Comparison of ENCODE assay signal across 1 cellular context in the genomic region with DNA sequence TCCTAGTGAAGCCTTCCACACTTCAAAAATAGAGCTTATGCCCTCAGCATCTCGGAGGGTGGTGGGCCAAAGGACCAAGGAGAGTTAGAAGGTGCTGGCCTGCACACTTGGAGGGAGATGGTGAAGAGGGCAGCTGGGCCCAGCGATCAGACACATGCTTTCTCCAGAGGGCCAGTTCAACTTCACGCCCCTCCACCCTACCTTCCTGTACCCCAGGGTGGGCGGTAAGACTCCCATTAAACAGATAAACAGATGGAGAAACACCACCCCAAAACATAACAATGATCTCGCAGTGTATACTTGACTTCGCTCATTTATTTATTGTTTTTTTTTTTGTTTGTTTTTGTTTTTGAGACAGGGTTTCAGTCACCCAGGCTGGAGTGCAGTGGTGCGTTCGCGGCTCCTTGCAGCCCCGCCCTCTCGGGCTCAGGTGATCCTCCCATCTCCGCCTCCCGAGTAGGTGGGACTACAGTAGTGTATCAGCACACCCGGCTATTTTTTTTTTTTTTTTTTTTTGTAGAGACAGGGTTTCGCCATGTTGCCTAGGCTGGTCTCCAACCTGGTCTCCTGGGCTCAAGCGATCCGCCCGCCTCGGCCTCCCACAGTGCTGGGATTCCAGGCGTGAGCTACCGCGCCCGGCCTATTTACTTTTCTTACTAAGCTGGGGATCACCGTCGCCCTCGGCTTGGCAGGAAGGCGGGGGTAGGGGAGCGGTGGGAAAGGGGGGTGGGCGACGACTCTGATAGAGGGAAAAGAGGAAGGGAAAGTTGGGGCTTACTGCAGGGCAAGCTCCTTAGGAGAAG.
TF ChIP-seq lines count a peak whose summit lies in the region.

No MANE protein-coding gene starts in this region.

TF ChIP-seq in HepG2, 621 proteins besides CTCF, POLR2A, EP300 and RAD21 (continues in another document):
- no peak for TF ChIP-seq FLYWCH1 (CRISPR knock-in tag; IDR thresholded peaks at IDR 0.05)
- 0 out of 2 replicates have a peak, but pooled peaks have one; percentile 29 for TF ChIP-seq ZNF605 (CRISPR knock-in tag; IDR thresholded peaks at IDR 0.05)
- no peak for TF ChIP-seq ZNF253 (CRISPR knock-in tag; IDR thresholded peaks at IDR 0.05; ENCODE audit: borderline replicate concordance)
- TF ChIP-seq, protein P1, sequence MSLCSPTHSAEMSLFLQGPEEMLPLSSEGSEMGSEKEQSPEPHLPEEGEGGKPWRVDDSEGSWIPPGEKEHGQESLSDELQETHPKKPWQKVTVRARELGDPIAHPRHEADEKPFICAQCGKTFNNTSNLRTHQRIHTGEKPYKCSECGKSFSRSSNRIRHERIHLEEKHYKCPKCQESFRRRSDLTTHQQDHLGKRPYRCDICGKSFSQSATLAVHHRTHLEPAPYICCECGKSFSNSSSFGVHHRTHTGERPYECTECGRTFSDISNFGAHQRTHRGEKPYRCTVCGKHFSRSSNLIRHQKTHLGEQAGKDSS (CRISPR knock-in tag; IDR thresholded peaks at IDR 0.05; ENCODE audit: borderline replicate concordance, low read depth), result no peak
- no peak for TF ChIP-seq XBP1 (CRISPR knock-in tag; IDR thresholded peaks at IDR 0.05)
- TF ChIP-seq HES4 (CRISPR knock-in tag; IDR thresholded peaks at IDR 0.05; ENCODE audit: borderline replicate concordance), result no peak
- no peak for TF ChIP-seq RBFOX2 (IDR thresholded peaks at IDR 0.05; ENCODE audit: low read depth, low read length)
- TF ChIP-seq ZFP36L1 (CRISPR knock-in tag; IDR thresholded peaks at IDR 0.05), result no peak
- TF ChIP-seq, protein P2, sequence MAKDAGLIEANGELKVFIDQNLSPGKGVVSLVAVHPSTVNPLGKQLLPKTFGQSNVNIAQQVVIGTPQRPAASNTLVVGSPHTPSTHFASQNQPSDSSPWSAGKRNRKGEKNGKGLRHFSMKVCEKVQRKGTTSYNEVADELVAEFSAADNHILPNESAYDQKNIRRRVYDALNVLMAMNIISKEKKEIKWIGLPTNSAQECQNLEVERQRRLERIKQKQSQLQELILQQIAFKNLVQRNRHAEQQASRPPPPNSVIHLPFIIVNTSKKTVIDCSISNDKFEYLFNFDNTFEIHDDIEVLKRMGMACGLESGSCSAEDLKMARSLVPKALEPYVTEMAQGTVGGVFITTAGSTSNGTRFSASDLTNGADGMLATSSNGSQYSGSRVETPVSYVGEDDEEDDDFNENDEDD (CRISPR knock-in tag; IDR thresholded peaks at IDR 0.05; ENCODE audit: borderline replicate concordance), result no peak
- TF ChIP-seq, protein P3, sequence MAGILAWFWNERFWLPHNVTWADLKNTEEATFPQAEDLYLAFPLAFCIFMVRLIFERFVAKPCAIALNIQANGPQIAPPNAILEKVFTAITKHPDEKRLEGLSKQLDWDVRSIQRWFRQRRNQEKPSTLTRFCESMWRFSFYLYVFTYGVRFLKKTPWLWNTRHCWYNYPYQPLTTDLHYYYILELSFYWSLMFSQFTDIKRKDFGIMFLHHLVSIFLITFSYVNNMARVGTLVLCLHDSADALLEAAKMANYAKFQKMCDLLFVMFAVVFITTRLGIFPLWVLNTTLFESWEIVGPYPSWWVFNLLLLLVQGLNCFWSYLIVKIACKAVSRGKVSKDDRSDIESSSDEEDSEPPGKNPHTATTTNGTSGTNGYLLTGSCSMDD (CRISPR knock-in tag; IDR thresholded peaks at IDR 0.05), result no peak
- TF ChIP-seq POLR2AphosphoS5 (IDR thresholded peaks at IDR 0.05; ENCODE audit: low read depth, low read length), result 0 out of 2 replicates have a peak, but pooled peaks have one; percentile 15
- peak; percentile 0 for TF ChIP-seq ASH2L (IDR thresholded peaks at IDR 0.05; ENCODE audit: insufficient read length, low read depth, low read length)
- TF ChIP-seq ZNF747 (CRISPR knock-in tag; IDR thresholded peaks at IDR 0.05; ENCODE audit: borderline replicate concordance), result no peak
- TF ChIP-seq, protein P4, sequence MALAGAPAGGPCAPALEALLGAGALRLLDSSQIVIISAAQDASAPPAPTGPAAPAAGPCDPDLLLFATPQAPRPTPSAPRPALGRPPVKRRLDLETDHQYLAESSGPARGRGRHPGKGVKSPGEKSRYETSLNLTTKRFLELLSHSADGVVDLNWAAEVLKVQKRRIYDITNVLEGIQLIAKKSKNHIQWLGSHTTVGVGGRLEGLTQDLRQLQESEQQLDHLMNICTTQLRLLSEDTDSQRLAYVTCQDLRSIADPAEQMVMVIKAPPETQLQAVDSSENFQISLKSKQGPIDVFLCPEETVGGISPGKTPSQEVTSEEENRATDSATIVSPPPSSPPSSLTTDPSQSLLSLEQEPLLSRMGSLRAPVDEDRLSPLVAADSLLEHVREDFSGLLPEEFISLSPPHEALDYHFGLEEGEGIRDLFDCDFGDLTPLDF (CRISPR knock-in tag; IDR thresholded peaks at IDR 0.05), result 0 out of 2 replicates have a peak, but pooled peaks have one; percentile 33
- TF ChIP-seq, protein P5, sequence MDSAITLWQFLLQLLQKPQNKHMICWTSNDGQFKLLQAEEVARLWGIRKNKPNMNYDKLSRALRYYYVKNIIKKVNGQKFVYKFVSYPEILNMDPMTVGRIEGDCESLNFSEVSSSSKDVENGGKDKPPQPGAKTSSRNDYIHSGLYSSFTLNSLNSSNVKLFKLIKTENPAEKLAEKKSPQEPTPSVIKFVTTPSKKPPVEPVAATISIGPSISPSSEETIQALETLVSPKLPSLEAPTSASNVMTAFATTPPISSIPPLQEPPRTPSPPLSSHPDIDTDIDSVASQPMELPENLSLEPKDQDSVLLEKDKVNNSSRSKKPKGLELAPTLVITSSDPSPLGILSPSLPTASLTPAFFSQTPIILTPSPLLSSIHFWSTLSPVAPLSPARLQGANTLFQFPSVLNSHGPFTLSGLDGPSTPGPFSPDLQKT (CRISPR knock-in tag; IDR thresholded peaks at IDR 0.05; ENCODE audit: borderline replicate concordance), result no peak
- TF ChIP-seq, protein P6, sequence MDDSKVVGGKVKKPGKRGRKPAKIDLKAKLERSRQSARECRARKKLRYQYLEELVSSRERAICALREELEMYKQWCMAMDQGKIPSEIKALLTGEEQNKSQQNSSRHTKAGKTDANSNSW (CRISPR knock-in tag; IDR thresholded peaks at IDR 0.05; ENCODE audit: borderline replicate concordance), result no peak
- no peak for TF ChIP-seq ZNF17 (CRISPR knock-in tag; IDR thresholded peaks at IDR 0.05)
- 0 out of 2 replicates have a peak, but pooled peaks have one; percentile 30 for TF ChIP-seq KDM5A (IDR thresholded peaks at IDR 0.05; ENCODE audit: borderline replicate concordance, low read length)
- TF ChIP-seq FOXA3 (CRISPR knock-in tag; IDR thresholded peaks at IDR 0.05), result peak; percentile 22; the same call in 1 of the 2 replicates
- peak; percentile 32; the same call in 1 of the 2 replicates for TF ChIP-seq ZBTB7A (CRISPR knock-in tag; IDR thresholded peaks at IDR 0.05)
- no peak for TF ChIP-seq FOXA1 (IDR thresholded peaks at IDR 0.05)
- TF ChIP-seq FOXA1 (CRISPR knock-in tag; IDR thresholded peaks at IDR 0.05), result 0 out of 2 replicates have a peak, but pooled peaks have one; percentile 23
- 0 out of 2 replicates have a peak, but pooled peaks have one; percentile 4 for TF ChIP-seq ZC3H13 (CRISPR knock-in tag; IDR thresholded peaks at IDR 0.05)
- TF ChIP-seq MXI1 (IDR thresholded peaks at IDR 0.05; ENCODE audit: borderline replicate concordance, low read depth, low read length), result peak; percentile 11; the same call in 1 of the 3 replicates
- no peak for TF ChIP-seq GABPA (IDR thresholded peaks at IDR 0.05; ENCODE audit: low read depth, low read length)
- peak; percentile 15; the same call in 1 of the 2 replicates for TF ChIP-seq GABPA (CRISPR knock-in tag; IDR thresholded peaks at IDR 0.05; ENCODE audit: low read depth)
- 0 out of 2 replicates have a peak, but pooled peaks have one; percentile 24 for TF ChIP-seq ZNF878 (CRISPR knock-in tag; IDR thresholded peaks at IDR 0.05)
- peak; percentile 50; the same call in 1 of the 2 replicates for TF ChIP-seq POLR2G (IDR thresholded peaks at IDR 0.05; ENCODE audit: low read depth, low read length)
- peak; percentile 41; the same call in 1 of the 2 replicates for TF ChIP-seq SP5 (CRISPR knock-in tag; IDR thresholded peaks at IDR 0.05; ENCODE audit: borderline replicate concordance, low read depth)
- 0 out of 2 replicates have a peak, but pooled peaks have one; percentile 73 for TF ChIP-seq ZMAT3 (CRISPR knock-in tag; conservative IDR thresholded peaks at IDR 0.05)
- TF ChIP-seq YY1 (IDR thresholded peaks at IDR 0.05; ENCODE audit: insufficient read depth, insufficient replicate concordance, low read depth, low read length), result peak; percentile 29
- TF ChIP-seq KMT2B (CRISPR knock-in tag; IDR thresholded peaks at IDR 0.05), result 0 out of 2 replicates have a peak, but pooled peaks have one; percentile 8
- peak; percentile 6; the same call in 1 of the 2 replicates for TF ChIP-seq KDM5B (CRISPR knock-in tag; IDR thresholded peaks at IDR 0.05; ENCODE audit: borderline replicate concordance)
- TF ChIP-seq ZNF543 (CRISPR knock-in tag; IDR thresholded peaks at IDR 0.05), result no peak
- 0 out of 2 replicates have a peak, but pooled peaks have one; percentile 15 for TF ChIP-seq NCOR1 (IDR thresholded peaks at IDR 0.05; ENCODE audit: borderline replicate concordance, low read length)
- no peak for TF ChIP-seq ZNF850 (CRISPR knock-in tag; conservative IDR thresholded peaks at IDR 0.05)
- no peak for TF ChIP-seq RARG (CRISPR knock-in tag; IDR thresholded peaks at IDR 0.05; ENCODE audit: low read depth)
- TF ChIP-seq, protein P7, sequence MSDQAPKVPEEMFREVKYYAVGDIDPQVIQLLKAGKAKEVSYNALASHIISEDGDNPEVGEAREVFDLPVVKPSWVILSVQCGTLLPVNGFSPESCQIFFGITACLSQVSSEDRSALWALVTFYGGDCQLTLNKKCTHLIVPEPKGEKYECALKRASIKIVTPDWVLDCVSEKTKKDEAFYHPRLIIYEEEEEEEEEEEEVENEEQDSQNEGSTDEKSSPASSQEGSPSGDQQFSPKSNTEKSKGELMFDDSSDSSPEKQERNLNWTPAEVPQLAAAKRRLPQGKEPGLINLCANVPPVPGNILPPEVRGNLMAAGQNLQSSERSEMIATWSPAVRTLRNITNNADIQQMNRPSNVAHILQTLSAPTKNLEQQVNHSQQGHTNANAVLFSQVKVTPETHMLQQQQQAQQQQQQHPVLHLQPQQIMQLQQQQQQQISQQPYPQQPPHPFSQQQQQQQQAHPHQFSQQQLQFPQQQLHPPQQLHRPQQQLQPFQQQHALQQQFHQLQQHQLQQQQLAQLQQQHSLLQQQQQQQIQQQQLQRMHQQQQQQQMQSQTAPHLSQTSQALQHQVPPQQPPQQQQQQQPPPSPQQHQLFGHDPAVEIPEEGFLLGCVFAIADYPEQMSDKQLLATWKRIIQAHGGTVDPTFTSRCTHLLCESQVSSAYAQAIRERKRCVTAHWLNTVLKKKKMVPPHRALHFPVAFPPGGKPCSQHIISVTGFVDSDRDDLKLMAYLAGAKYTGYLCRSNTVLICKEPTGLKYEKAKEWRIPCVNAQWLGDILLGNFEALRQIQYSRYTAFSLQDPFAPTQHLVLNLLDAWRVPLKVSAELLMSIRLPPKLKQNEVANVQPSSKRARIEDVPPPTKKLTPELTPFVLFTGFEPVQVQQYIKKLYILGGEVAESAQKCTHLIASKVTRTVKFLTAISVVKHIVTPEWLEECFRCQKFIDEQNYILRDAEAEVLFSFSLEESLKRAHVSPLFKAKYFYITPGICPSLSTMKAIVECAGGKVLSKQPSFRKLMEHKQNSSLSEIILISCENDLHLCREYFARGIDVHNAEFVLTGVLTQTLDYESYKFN (CRISPR knock-in tag; conservative IDR thresholded peaks at IDR 0.05), result no peak
- TF ChIP-seq, protein P8, sequence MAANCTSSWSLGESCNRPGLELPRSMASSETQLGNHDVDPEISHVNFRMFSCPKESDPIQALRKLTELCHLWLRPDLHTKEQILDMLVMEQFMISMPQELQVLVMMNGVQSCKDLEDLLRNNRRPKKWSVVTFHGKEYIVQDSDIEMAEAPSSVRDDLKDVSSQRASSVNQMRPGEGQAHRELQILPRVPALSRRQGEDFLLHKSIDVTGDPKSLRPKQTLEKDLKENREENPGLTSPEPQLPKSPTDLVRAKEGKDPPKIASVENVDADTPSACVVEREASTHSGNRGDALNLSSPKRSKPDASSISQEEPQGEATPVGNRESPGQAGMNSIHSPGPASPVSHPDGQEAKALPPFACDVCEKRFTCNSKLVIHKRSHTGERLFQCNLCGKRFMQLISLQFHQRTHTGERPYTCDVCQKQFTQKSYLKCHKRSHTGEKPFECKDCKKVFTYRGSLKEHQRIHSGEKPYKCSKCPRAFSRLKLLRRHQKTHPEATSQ (CRISPR knock-in tag; IDR thresholded peaks at IDR 0.05; ENCODE audit: borderline replicate concordance), result no peak
- TF ChIP-seq RARA (CRISPR knock-in tag; IDR thresholded peaks at IDR 0.05), result no peak
- no peak for TF ChIP-seq MYNN (CRISPR knock-in tag; IDR thresholded peaks at IDR 0.05; ENCODE audit: low read depth)
- TF ChIP-seq ARHGAP35 (CRISPR knock-in tag; IDR thresholded peaks at IDR 0.05; ENCODE audit: borderline replicate concordance), result no peak
- TF ChIP-seq, protein P9, sequence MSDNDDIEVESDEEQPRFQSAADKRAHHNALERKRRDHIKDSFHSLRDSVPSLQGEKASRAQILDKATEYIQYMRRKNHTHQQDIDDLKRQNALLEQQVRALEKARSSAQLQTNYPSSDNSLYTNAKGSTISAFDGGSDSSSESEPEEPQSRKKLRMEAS (IDR thresholded peaks at IDR 0.05), result 0 out of 2 replicates have a peak, but pooled peaks have one; percentile 16
- TF ChIP-seq ETV6 (CRISPR knock-in tag; conservative IDR thresholded peaks at IDR 0.05), result no peak
- no peak for TF ChIP-seq ZNF451 (CRISPR knock-in tag; IDR thresholded peaks at IDR 0.05)
- TF ChIP-seq U2AF2 (IDR thresholded peaks at IDR 0.05; ENCODE audit: low read depth, low read length), result no peak
- TF ChIP-seq PHF8 (CRISPR knock-in tag; IDR thresholded peaks at IDR 0.05), result 0 out of 2 replicates have a peak, but pooled peaks have one; percentile 31
- TF ChIP-seq MED13 (CRISPR knock-in tag; IDR thresholded peaks at IDR 0.05), result no peak
- TF ChIP-seq, protein P10, sequence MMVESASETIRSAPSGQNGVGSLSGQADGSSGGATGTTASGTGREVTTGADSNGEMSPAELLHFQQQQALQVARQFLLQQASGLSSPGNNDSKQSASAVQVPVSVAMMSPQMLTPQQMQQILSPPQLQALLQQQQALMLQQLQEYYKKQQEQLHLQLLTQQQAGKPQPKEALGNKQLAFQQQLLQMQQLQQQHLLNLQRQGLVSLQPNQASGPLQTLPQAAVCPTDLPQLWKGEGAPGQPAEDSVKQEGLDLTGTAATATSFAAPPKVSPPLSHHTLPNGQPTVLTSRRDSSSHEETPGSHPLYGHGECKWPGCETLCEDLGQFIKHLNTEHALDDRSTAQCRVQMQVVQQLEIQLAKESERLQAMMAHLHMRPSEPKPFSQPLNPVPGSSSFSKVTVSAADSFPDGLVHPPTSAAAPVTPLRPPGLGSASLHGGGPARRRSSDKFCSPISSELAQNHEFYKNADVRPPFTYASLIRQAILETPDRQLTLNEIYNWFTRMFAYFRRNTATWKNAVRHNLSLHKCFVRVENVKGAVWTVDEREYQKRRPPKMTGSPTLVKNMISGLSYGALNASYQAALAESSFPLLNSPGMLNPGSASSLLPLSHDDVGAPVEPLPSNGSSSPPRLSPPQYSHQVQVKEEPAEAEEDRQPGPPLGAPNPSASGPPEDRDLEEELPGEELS (CRISPR knock-in tag; IDR thresholded peaks at IDR 0.05), result peak; percentile 22; the same call in 1 of the 2 replicates
- TF ChIP-seq, protein P11, sequence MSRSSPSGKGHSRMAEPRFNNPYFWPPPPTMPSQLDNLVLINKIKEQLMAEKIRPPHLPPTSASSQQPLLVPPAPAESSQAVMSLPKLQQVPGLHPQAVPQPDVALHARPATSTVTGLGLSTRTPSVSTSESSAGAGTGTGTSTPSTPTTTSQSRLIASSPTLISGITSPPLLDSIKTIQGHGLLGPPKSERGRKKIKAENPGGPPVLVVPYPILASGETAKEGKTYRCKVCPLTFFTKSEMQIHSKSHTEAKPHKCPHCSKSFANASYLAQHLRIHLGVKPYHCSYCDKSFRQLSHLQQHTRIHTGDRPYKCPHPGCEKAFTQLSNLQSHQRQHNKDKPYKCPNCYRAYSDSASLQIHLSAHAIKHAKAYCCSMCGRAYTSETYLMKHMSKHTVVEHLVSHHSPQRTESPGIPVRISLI (CRISPR knock-in tag; IDR thresholded peaks at IDR 0.05; ENCODE audit: borderline replicate concordance), result peak; percentile 93
